Comparison of ENCODE assay signal across 11 cellular contexts in the genomic region with DNA sequence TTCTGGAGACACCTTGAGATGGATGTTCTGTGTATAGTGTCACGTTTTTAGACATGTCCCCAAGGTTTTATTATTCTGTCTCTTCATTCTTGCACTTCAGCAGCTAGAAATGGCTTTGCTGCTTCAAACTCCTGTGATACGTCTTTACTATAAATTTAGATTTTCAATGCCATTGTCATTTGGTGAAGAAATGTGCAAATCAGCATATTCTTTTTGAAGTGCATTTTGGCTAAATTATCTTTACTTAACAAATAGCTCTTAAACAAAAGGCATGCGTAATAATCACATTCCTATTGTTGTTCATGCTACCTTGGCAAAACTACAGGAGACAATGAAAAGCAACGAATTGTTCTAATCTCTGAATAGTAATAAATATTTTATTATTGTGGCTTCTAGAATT.
"Had no signal": no experiment of that assay in that cellular context is flagged by ENCODE, and none has a peak within 500 bp of the region (broad histone marks: within the 10 kb centered on the region; RNA-seq: fewer than 3 reads in every experiment).

No MANE protein-coding gene starts in this region.

- H2AFZ ChIP-seq: GM23248, GM23338 had no signal

- H3K9ac ChIP-seq: GM23248 had no signal

- ATAC-seq: GM23338, HCT116 had no signal

- DNase-seq: GM23248, GOT3, H7, H9, HCEC 1CT, HFFc6 had no signal

- H3K27ac ChIP-seq: GM23248 had no signal

- H3K4me1 ChIP-seq: HAP-1 had no signal

- H3K4me3 ChIP-seq: GM23248, GM23338, HAP-1 had no signal

- FAIRE-seq: H1, H54 had no signal

- H3K36me3 ChIP-seq: HAP-1 had no signal

- H3K4me2 ChIP-seq: GM23338 had no signal

- H3K9me3 ChIP-seq: HAP-1 had no signal
